ENCODE assay signal across 7 cellular contexts in genomic region chr20:51497542-51498467, GRCh38. TPM values are rescaled to one million over a fixed set of nuclear protein-coding genes. Genes with fewer than 3 reads are reported as not detected.
DNase-seq lines count a peak whose midpoint lies in the region; ATAC-seq and TF ChIP-seq lines count a peak whose summit lies in the region.

No MANE protein-coding gene starts in this region.

- H4K20me1 ChIP-seq in SU-DHL-6 (ENCODE audit: low read depth, low read length) = no peaks in the 10 kb centered on the region
- no peaks in the 10 kb centered on the region for H4K20me1 ChIP-seq in smooth muscle cell (ENCODE audit: low read depth)

- H3K9ac ChIP-seq in SU-DHL-6 (ENCODE audit: low read length) = peak overlapping the region; percentile 10; the same call in 1 of the 2 replicates
- H3K9ac ChIP-seq in smooth muscle cell (ENCODE audit: low read depth) = no peak overlapping the region

- H2AFZ ChIP-seq in SU-DHL-6 (ENCODE audit: low read depth, low read length, severe bottlenecking) = no peak overlapping the region
- H2AFZ ChIP-seq in smooth muscle cell (ENCODE audit: low read depth) = no peak overlapping the region

- H3K4me1 ChIP-seq in smooth muscle cell (ENCODE audit: low read depth) = no peaks in the 10 kb centered on the region

- H3K27ac ChIP-seq in SU-DHL-6 (ENCODE audit: low read depth, low read length) (peak overlapping the region; percentile 75), brain microvascular endothelial cell (no peak overlapping the region), smooth muscle cell (ENCODE audit: low read depth) (peak overlapping the region; percentile 21)

- H3K4me2 ChIP-seq in SU-DHL-6 (ENCODE audit: low read depth, low read length, poor library complexity, severe bottlenecking) = peak overlapping the region; percentile 45
- peak overlapping the region; percentile 67 for H3K4me2 ChIP-seq in smooth muscle cell

- H3K36me3 ChIP-seq in SU-DHL-6 (ENCODE audit: low read length) (no peaks in the 10 kb centered on the region), brain microvascular endothelial cell (replicated peaks) (no peaks in the 10 kb centered on the region), smooth muscle cell (ENCODE audit: low read depth) (no peaks in the 10 kb centered on the region)

- in situ Hi-C loops in brain microvascular endothelial cell (cut with HindIII; ENCODE audit: low pct_ligation_motif_present, low sequenced_read_pairs) = no loop called here

- no peaks in the 10 kb centered on the region for H3K9me2 ChIP-seq in SU-DHL-6 (replicated peaks; ENCODE audit: insufficient read depth, low read length)

- H3F3A ChIP-seq in SU-DHL-6 (ENCODE audit: insufficient read depth) = peaks cover 20% of the 10 kb centered on the region; the same call in 1 of the 2 replicates
- no peaks in the 10 kb centered on the region for H3F3A ChIP-seq in smooth muscle cell (ENCODE audit: low read depth)

- no peak for TF ChIP-seq CTCF in SU-DHL-6 (IDR thresholded peaks at IDR 0.05; ENCODE audit: insufficient read depth, low read length, poor library complexity, severe bottlenecking)
- no peak for TF ChIP-seq CTCF in brain microvascular endothelial cell (IDR thresholded peaks at IDR 0.05; ENCODE audit: low read depth, low read length, missing control alignments)
- TF ChIP-seq CTCF in smooth muscle cell (IDR thresholded peaks at IDR 0.05; ENCODE audit: borderline replicate concordance, insufficient read depth, poor library complexity, severe bottlenecking) = no peak

- H3K4me3 ChIP-seq in SU-DHL-6 (ENCODE audit: insufficient read depth, low read length, poor library complexity, severe bottlenecking) (peak overlapping the region; percentile 1), brain microvascular endothelial cell (ENCODE audit: low read depth, low read length) (peak overlapping the region; percentile 20), smooth muscle cell (no peak overlapping the region)

- H3K79me2 ChIP-seq in SU-DHL-6 (ENCODE audit: insufficient read depth, low read length) (0 out of 2 replicates have a peak, but pooled peaks cover 9% of the 10 kb centered on the region), smooth muscle cell (ENCODE audit: low read depth) (no peaks in the 10 kb centered on the region)

- H3K9me3 ChIP-seq in SU-DHL-6 (ENCODE audit: insufficient read depth, low read length) (no peaks in the 10 kb centered on the region), smooth muscle cell (replicated peaks; ENCODE audit: low read depth) (no peaks in the 10 kb centered on the region)

- H3K27me3 ChIP-seq in SU-DHL-6 (ENCODE audit: low read length) (no peaks in the 10 kb centered on the region), brain microvascular endothelial cell (replicated peaks) (no peaks in the 10 kb centered on the region), smooth muscle cell (ENCODE audit: low read depth) (no peaks in the 10 kb centered on the region)

- 47% methylated on average over 21 of the region's 21 CpGs for WGBS in smooth muscle cell (ENCODE audit: low lambda C conversion rate)

- peak; percentile 39 for ATAC-seq in GM21717 (IDR thresholded peaks at IDR 0.05; ENCODE audit: unreplicated experiment)
- no peak for ATAC-seq in GM21381 (IDR thresholded peaks at IDR 0.05; ENCODE audit: unreplicated experiment)

- no peak for DNase-seq in brain microvascular endothelial cell
- no peak for DNase-seq in smooth muscle cell (lab: John Stamatoyannopoulos, UW; ENCODE audit: unreplicated experiment)
- DNase-seq in AG20443 (ENCODE audit: low spot score) = no peak
- no peak for DNase-seq in AML-193 (lab: John Stamatoyannopoulos, UW)

RNA-seq across cellular contexts. Expression of gene NFATC2, which starts 44.7 kb away (rescaled TPM):
- 4.1 and 8.4 TPM in 2 replicates for total RNA-seq in smooth muscle cell
- polyA plus RNA-seq in smooth muscle cell = 5.5 and 5.8 TPM in 2 replicates
